1 cellular context compared by ENCODE assay signal in the genomic region with DNA sequence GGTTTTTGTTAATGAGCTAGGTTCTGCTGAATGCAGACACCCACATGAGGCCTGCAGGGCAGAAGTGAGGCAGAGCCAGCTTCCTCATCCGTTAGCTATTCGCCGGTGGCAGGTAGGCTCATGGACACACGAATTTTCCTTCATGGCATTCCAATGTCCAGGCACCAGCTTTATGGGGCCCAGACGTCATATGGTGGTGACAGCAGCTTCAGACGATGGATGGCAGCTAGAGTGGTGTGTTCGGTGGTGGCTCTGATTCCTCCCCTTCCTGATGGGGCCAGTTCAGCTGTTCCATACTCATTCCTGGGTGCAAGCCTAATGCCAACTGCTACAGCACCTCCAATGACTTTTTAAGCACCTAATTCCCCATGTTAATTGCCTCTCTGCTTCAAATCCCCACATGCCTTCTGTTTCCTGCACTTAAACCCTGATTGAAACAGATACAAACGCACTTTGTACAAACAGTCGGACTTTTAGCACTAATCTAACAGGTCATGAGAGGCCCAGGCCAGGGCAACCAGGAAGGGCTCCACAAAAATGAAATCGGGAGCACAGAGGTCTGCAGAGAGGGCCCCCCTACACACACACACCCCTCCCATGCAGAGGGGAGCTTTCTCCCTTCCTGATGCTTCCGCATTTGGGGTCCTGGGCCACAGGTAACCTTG.
TF ChIP-seq lines count a peak whose summit lies in the region.

No MANE protein-coding gene starts in this region.

TF ChIP-seq in H1, 55 proteins besides CTCF, POLR2A, EP300 and RAD21:
- TF ChIP-seq RBBP5 (IDR thresholded peaks at IDR 0.05; ENCODE audit: borderline replicate concordance, low read depth, low read length): no peak
